Comparison of ENCODE assay signal across 23 cellular contexts in the genomic region with DNA sequence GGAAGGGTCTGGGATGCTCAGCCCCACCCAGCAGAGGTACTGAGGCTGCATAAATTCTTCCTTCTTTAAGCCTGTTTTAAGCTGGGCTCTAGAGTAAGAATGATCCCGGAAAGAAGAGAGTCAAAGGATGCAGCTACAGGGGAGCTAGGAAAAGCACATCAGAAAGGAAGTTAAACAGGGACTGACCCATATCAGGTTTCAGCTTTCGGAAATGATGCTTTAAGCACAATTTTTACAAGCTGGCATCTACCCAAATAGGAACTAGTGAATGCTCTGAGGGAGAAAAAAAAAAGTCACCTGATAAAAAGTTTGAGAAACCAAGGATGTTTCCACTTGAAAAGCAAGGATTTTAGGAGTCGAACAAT. TPM values are rescaled to one million over a fixed set of nuclear protein-coding genes. Genes with fewer than 3 reads are reported as not detected.
DNase-seq lines count a peak whose midpoint lies in the region; ATAC-seq and TF ChIP-seq lines count a peak whose summit lies in the region.
"Had no signal": no experiment of that assay in that cellular context is flagged by ENCODE, and none has a peak within 500 bp of the region (broad histone marks: within the 10 kb centered on the region; RNA-seq: fewer than 3 reads in every experiment).

No MANE protein-coding gene starts in this region.

- H3K4me3 ChIP-seq in Caco-2 (ENCODE audit: low read depth, low read length) = no peak overlapping the region
- H3K4me3 ChIP-seq in foreskin fibroblast (ENCODE audit: low read depth in 1 of 2, low read length in 2 of 2) = no peak overlapping the region
- H3K4me3 ChIP-seq: body of pancreas, K562, skin epidermis had no signal

- peaks cover 27% of the 10 kb centered on the region for H3K4me1 Mint-ChIP-seq in Caco-2 (ENCODE audit: low read depth, unreplicated experiment)
- H3K4me1 Mint-ChIP-seq: activated naive CD8-positive, alpha-beta T cell treated with anti-CD3 and anti-CD28 coated beads, Interleukin-2, amount 50 U/mL, for 24 hours; CD4-positive, alpha-beta memory T cell; T-cell had no signal

- H3K4me1 ChIP-seq in Caco-2 = peaks cover 23% of the 10 kb centered on the region

- no peak for TF ChIP-seq CTCF in Caco-2 (IDR thresholded peaks at IDR 0.05; ENCODE audit: insufficient read depth in 1 of 2, low read depth in 1 of 2, low read length in 1 of 2, severe bottlenecking in 1 of 2, unreplicated experiment in 1 of 2)
- no peak for TF ChIP-seq CTCF in foreskin fibroblast (IDR thresholded peaks at IDR 0.05; ENCODE audit: low read depth, low read length)

- no peaks in the 10 kb centered on the region for H3K27me3 ChIP-seq in Caco-2 (replicated peaks; ENCODE audit: control insufficient read depth, insufficient read depth, low read length)
- H3K27me3 ChIP-seq: body of pancreas had no signal

- intact Hi-C loops in Caco-2 (cut with micrococcal nuclease; ENCODE audit: unreplicated experiment) = no loop called here

- POLR2A ChIA-PET in Caco-2 (lab: Charles Lee) = no interaction called here

- no peaks in the 10 kb centered on the region for H3K9me3 ChIP-seq in Caco-2
- H3K9me3 ChIP-seq: body of pancreas had no signal

- H3K4me3 Mint-ChIP-seq in Caco-2 (ENCODE audit: unreplicated experiment) = no peak overlapping the region
- H3K4me3 Mint-ChIP-seq: activated naive CD8-positive, alpha-beta T cell treated with anti-CD3 and anti-CD28 coated beads, Interleukin-2, amount 50 U/mL, for 24 hours; CD4-positive, alpha-beta memory T cell; T-cell had no signal

- H3K27ac Mint-ChIP-seq in Caco-2 (ENCODE audit: unreplicated experiment) = peak overlapping the region; percentile 54
- H3K27ac Mint-ChIP-seq: activated naive CD8-positive, alpha-beta T cell treated with anti-CD3 and anti-CD28 coated beads, Interleukin-2, amount 50 U/mL, for 24 hours; CD4-positive, alpha-beta memory T cell; T-cell had no signal

- peaks cover 38% of the 10 kb centered on the region for H3K36me3 Mint-ChIP-seq in Caco-2 (ENCODE audit: insufficient read depth, unreplicated experiment)
- H3K36me3 Mint-ChIP-seq: CD4-positive, alpha-beta memory T cell; T-cell had no signal

- peaks cover 16% of the 10 kb centered on the region for H3K9me3 Mint-ChIP-seq in Caco-2 (ENCODE audit: unreplicated experiment)
- H3K9me3 Mint-ChIP-seq: activated naive CD8-positive, alpha-beta T cell treated with anti-CD3 and anti-CD28 coated beads, Interleukin-2, amount 50 U/mL, for 24 hours had no signal

- no peaks in the 10 kb centered on the region; the same call in 1 of the 2 replicates for H3K36me3 ChIP-seq in Caco-2 (ENCODE audit: control insufficient read depth, insufficient read depth, low read length)

- DNase-seq in Caco-2 = no peak
- DNase-seq in H4 (ENCODE audit: low spot score) = peak; percentile 51
- peak; percentile 24 for DNase-seq in NCI-H69 (lab: John Stamatoyannopoulos, UW)
- DNase-seq in foreskin fibroblast = peak; percentile 19 to 50
- no peak for DNase-seq in putamen (ENCODE audit: low spot score)
- DNase-seq: activated CD4-positive, alpha-beta T cell treated with anti-CD3 and anti-CD28 coated beads, Interleukin-2, amount 50 U/mL, for 1 hour; activated naive CD8-positive, alpha-beta T cell treated with anti-CD3 and anti-CD28 coated beads, Interleukin-2, amount 50 U/mL, for 24 hours; body of pancreas; CD4-positive, alpha-beta memory T cell; head of caudate nucleus; left ventricle myocardium superior; NCI-H1092 treated with DMSO at 0.1 percent for 48 hours; NCI-H2081 treated with DMSO at 0.1 percent for 48 hours; NCI-H526; SHP77; stimulated activated naive CD4-positive, alpha-beta T cell treated with Interleukin-2 at 50 U/mL for 16 hours; T-cell had no signal

- no peak for ATAC-seq in HG02981 (IDR thresholded peaks at IDR 0.05; ENCODE audit: unreplicated experiment)
- no peak for ATAC-seq in GM18873 (IDR thresholded peaks at IDR 0.05; ENCODE audit: low FRiP score, unreplicated experiment)
- ATAC-seq: activated naive CD8-positive, alpha-beta T cell treated with anti-CD3 and anti-CD28 coated beads, Interleukin-2, amount 50 U/mL, for 24 hours; body of pancreas; K562; left ventricle myocardium superior; T-cell had no signal

- CTCF ChIA-PET in Caco-2 (lab: Charles Lee) = no interaction called here

- no TSS peak for BruUV-seq in Caco-2 (replicated peaks; lab: Mats Ljungman, UMichigan)

- no peaks in the 10 kb centered on the region for H3K27me3 Mint-ChIP-seq in Caco-2 (ENCODE audit: insufficient read depth, unreplicated experiment)
- H3K27me3 Mint-ChIP-seq: activated naive CD8-positive, alpha-beta T cell treated with anti-CD3 and anti-CD28 coated beads, Interleukin-2, amount 50 U/mL, for 24 hours; CD4-positive, alpha-beta memory T cell; T-cell had no signal

RNA-seq across cellular contexts. Expression of gene TSPAN8, which starts 22.0 kb away (rescaled TPM):
- total RNA-seq in Caco-2 (2022) = 86.4 and 99.9 TPM in 2 replicates
- total RNA-seq in H4 (2014; rRNA removed; shearing (Covaris generic)) = 1.2 and 1.9 TPM in 2 replicates
- total RNA-seq: CD4-positive, alpha-beta memory T cell; left ventricle myocardium superior; mononuclear cell; OCI-LY7 had no signal

Comparison
In these comparisons a context has a peak if more than half of its experiments do, and no peak if none do; other contexts are left out.
1. DNase-seq: peak in H4 (single experiment), NCI-H69 (single experiment) and foreskin fibroblast (2 of 2); none in Caco-2 (0 of 2) and putamen (single experiment).
2. RNA of gene TSPAN8, which starts 22.0 kb away (total RNA-seq): 86.4 to 99.9 TPM in Caco-2; 1.2 to 1.9 TPM in H4; every median in the first group is over 10 times any median in the second.